ENCODE assay signal across 23 cellular contexts in genomic region chr2:6642011-6642410, GRCh38.
"Had no signal": no experiment of that assay in that cellular context is flagged by ENCODE, and none has a peak within 500 bp of the region (broad histone marks: within the 10 kb centered on the region; RNA-seq: fewer than 3 reads in every experiment).

No MANE protein-coding gene starts in this region.

- H3K4me3 Mint-ChIP-seq: activated naive CD8-positive, alpha-beta T cell; immature natural killer cell; memory B cell; natural killer cell had no signal

- H3K4me3 ChIP-seq: adrenal gland, body of pancreas, cardiac muscle cell, colonic mucosa, ovary, prostate gland, smooth muscle cell, tibial nerve had no signal

- ATAC-seq: body of pancreas, natural killer cell had no signal

- H3K9me3 ChIP-seq: adrenal gland, body of pancreas, colonic mucosa, neutrophil, ovary, prostate gland, tibial nerve had no signal

- H3K4me1 ChIP-seq: adrenal gland, body of pancreas, colonic mucosa, prostate gland, tibial nerve had no signal

- H3K4me1 Mint-ChIP-seq: immature natural killer cell, memory B cell had no signal

- H3K36me3 Mint-ChIP-seq: activated naive CD8-positive, alpha-beta T cell; immature natural killer cell; memory B cell; natural killer cell had no signal

- H3K36me3 ChIP-seq: adrenal gland, cardiac muscle cell, colonic mucosa, neutrophil, ovary, prostate gland, tibial nerve had no signal

- DNase-seq: activated CD4-positive, alpha-beta T cell treated with anti-CD3 and anti-CD28 coated beads for 4 hours; activated CD4-positive, alpha-beta T cell treated with anti-CD3 and anti-CD28 coated beads, Interleukin-2, amount 50 U/mL, for 48 hours; activated CD8-positive, alpha-beta memory T cell treated with anti-CD3 and anti-CD28 coated beads for 24 hours; activated effector memory CD4-positive, alpha-beta T cell treated with Interleukin-2 at 50 U/mL for 16 hours; activated naive CD4-positive, alpha-beta T cell treated with Interleukin-2 at 50 U/mL for 16 hours; adrenal gland; aorta; body of pancreas; cerebellar nuclear complex; colonic mucosa; effector CD8-positive, alpha-beta T cell; immature natural killer cell; natural killer cell; ovary; stimulated activated CD4-positive, alpha-beta T cell treated with anti-CD3 and anti-CD28 coated beads, Interleukin-1b, Interleukin-23, amount 100 ng/mL, for 48 hours; stimulated activated naive CD4-positive, alpha-beta T cell had no signal

- H3K27me3 ChIP-seq: body of pancreas, cardiac muscle cell, colonic mucosa, neutrophil, ovary, tibial nerve had no signal

- H3K27ac Mint-ChIP-seq: activated naive CD8-positive, alpha-beta T cell; immature natural killer cell; memory B cell; natural killer cell had no signal
